In genomic region chr11:108538022-108538424, GRCh38 we compare ENCODE assay signal across 10 cellular contexts. TPM values are rescaled to one million over a fixed set of nuclear protein-coding genes. Genes with fewer than 3 reads are reported as not detected.
DNase-seq lines count a peak whose midpoint lies in the region; ATAC-seq and TF ChIP-seq lines count a peak whose summit lies in the region.
"Had no signal": no experiment of that assay in that cellular context is flagged by ENCODE, and none has a peak within 500 bp of the region (broad histone marks: within the 10 kb centered on the region; RNA-seq: fewer than 3 reads in every experiment).

No MANE protein-coding gene starts in this region.

- H3K4me1 Mint-ChIP-seq in activated naive CD8-positive, alpha-beta T cell treated with anti-CD3 and anti-CD28 coated beads for 36 hours: peaks cover 3% of the 10 kb centered on the region
- no peaks in the 10 kb centered on the region for H3K4me1 Mint-ChIP-seq in activated naive CD8-positive, alpha-beta T cell treated with anti-CD3 and anti-CD28 coated beads, Interleukin-2, amount 50 U/mL, for 24 hours
- H3K4me1 Mint-ChIP-seq in naive thymus-derived CD8-positive, alpha-beta T cell: peaks cover 0 to 12% (median 3%) of the 10 kb centered on the region in 4 donors
- H3K4me1 Mint-ChIP-seq in activated naive CD4-positive, alpha-beta T cell treated with anti-CD3 and anti-CD28 coated beads, Interleukin-2, amount 10 ng/mL, durations not matched to agents 7 days and 5 days: peaks cover 2% of the 10 kb centered on the region

- peaks cover 4% of the 10 kb centered on the region for H3K36me3 Mint-ChIP-seq in activated naive CD8-positive, alpha-beta T cell treated with anti-CD3 and anti-CD28 coated beads for 36 hours
- no peaks in the 10 kb centered on the region for H3K36me3 Mint-ChIP-seq in activated naive CD8-positive, alpha-beta T cell treated with anti-CD3 and anti-CD28 coated beads, Interleukin-2, amount 50 U/mL, for 24 hours (ENCODE audit: low read depth)
- peaks cover 2 to 20% (median 3%) of the 10 kb centered on the region in 3 donors for H3K36me3 Mint-ChIP-seq in naive thymus-derived CD8-positive, alpha-beta T cell
- no peaks in the 10 kb centered on the region for H3K36me3 Mint-ChIP-seq in activated naive CD4-positive, alpha-beta T cell treated with anti-CD3 and anti-CD28 coated beads, Interleukin-2, amount 10 ng/mL, durations not matched to agents 7 days and 5 days
- H3K36me3 Mint-ChIP-seq: stimulated activated effector memory CD8-positive, alpha-beta T cell treated with anti-CD3 and anti-CD28 coated beads, Interleukin-12 subunit alpha, Interleukin-12 subunit beta, amount 100 ng/mL, for 72 hours had no signal

- no peak for DNase-seq in activated naive CD8-positive, alpha-beta T cell treated with anti-CD3 and anti-CD28 coated beads for 36 hours
- no peak for DNase-seq in activated naive CD8-positive, alpha-beta T cell treated with anti-CD3 and anti-CD28 coated beads, Interleukin-2, amount 50 U/mL, for 24 hours
- DNase-seq in body of pancreas: peak in 1 of 4 donors; percentile 17
- peak in 4 of 10 donors; percentile 9 to 23 (median 13) for DNase-seq in naive thymus-derived CD8-positive, alpha-beta T cell
- peak in 1 of 2 donors; percentile 73 for DNase-seq in upper lobe of left lung
- DNase-seq in activated naive CD4-positive, alpha-beta T cell treated with anti-CD3 and anti-CD28 coated beads, Interleukin-2, amount 10 ng/mL, durations not matched to agents 7 days and 5 days: no peak
- DNase-seq in cerebellar nuclear complex (lab: John Stamatoyannopoulos, UW): no peak
- DNase-seq: right cardiac atrium had no signal

- TF ChIP-seq POLR2A in body of pancreas (IDR thresholded peaks at IDR 0.05) (no peak), upper lobe of left lung (IDR thresholded peaks at IDR 0.05) (peak in 1 of 4 donors; percentile 75)

- no peak overlapping the region for H3K4me3 ChIP-seq in body of pancreas
- H3K4me3 ChIP-seq in upper lobe of left lung: peak overlapping the region in 3 of 4 donors; percentile 12 to 21 (median 13)

- TF ChIP-seq CTCF in body of pancreas (IDR thresholded peaks at IDR 0.05): no peak
- no peak for TF ChIP-seq CTCF in upper lobe of left lung (IDR thresholded peaks at IDR 0.05)

- intact Hi-C loops in body of pancreas (cut with DNase I): no loop called here

- peak in 2 of 4 donors; percentile 14 to 75 for TF ChIP-seq EP300 in upper lobe of left lung (IDR thresholded peaks at IDR 0.05)

- H3K27ac Mint-ChIP-seq in activated naive CD8-positive, alpha-beta T cell treated with anti-CD3 and anti-CD28 coated beads for 36 hours: peak overlapping the region; percentile 12
- H3K27ac Mint-ChIP-seq in activated naive CD8-positive, alpha-beta T cell treated with anti-CD3 and anti-CD28 coated beads, Interleukin-2, amount 50 U/mL, for 24 hours: no peak overlapping the region
- H3K27ac Mint-ChIP-seq in naive thymus-derived CD8-positive, alpha-beta T cell: peak overlapping the region in 7 of 10 donors; percentile 32 to 58 (median 48)
- no peak overlapping the region for H3K27ac Mint-ChIP-seq in activated naive CD4-positive, alpha-beta T cell treated with anti-CD3 and anti-CD28 coated beads, Interleukin-2, amount 10 ng/mL, durations not matched to agents 7 days and 5 days
- H3K27ac Mint-ChIP-seq: stimulated activated effector memory CD8-positive, alpha-beta T cell treated with anti-CD3 and anti-CD28 coated beads, Interleukin-12 subunit alpha, Interleukin-12 subunit beta, amount 100 ng/mL, for 72 hours had no signal

- no peaks in the 10 kb centered on the region for H3K4me1 ChIP-seq in body of pancreas
- peaks cover 0 to 7% (median 7%) of the 10 kb centered on the region in 4 donors for H3K4me1 ChIP-seq in upper lobe of left lung

- H3K9me3 ChIP-seq in body of pancreas (no peaks in the 10 kb centered on the region), upper lobe of left lung (no peaks in the 10 kb centered on the region)

- H3K36me3 ChIP-seq in body of pancreas (replicated peaks in 1 of 2; ENCODE audit: insufficient read depth in 1 of 2, low read depth in 2 of 2) (no peaks in the 10 kb centered on the region), upper lobe of left lung (no peaks in the 10 kb centered on the region)

- no peaks in the 10 kb centered on the region for H3K27me3 Mint-ChIP-seq in activated naive CD8-positive, alpha-beta T cell treated with anti-CD3 and anti-CD28 coated beads for 36 hours
- no peaks in the 10 kb centered on the region for H3K27me3 Mint-ChIP-seq in activated naive CD8-positive, alpha-beta T cell treated with anti-CD3 and anti-CD28 coated beads, Interleukin-2, amount 50 U/mL, for 24 hours
- no peaks in the 10 kb centered on the region for H3K27me3 Mint-ChIP-seq in naive thymus-derived CD8-positive, alpha-beta T cell
- no peaks in the 10 kb centered on the region for H3K27me3 Mint-ChIP-seq in activated naive CD4-positive, alpha-beta T cell treated with anti-CD3 and anti-CD28 coated beads, Interleukin-2, amount 10 ng/mL, durations not matched to agents 7 days and 5 days

- 57 to 69% methylated on average over 8 of the region's 8 CpGs for WGBS in body of pancreas, 2 donors
- 43 to 53% methylated on average over 8 of the region's 8 CpGs for WGBS in upper lobe of left lung, 2 donors

- H3K4me3 Mint-ChIP-seq in activated naive CD8-positive, alpha-beta T cell treated with anti-CD3 and anti-CD28 coated beads for 36 hours: no peak overlapping the region
- H3K4me3 Mint-ChIP-seq in activated naive CD8-positive, alpha-beta T cell treated with anti-CD3 and anti-CD28 coated beads, Interleukin-2, amount 50 U/mL, for 24 hours: no peak overlapping the region
- H3K4me3 Mint-ChIP-seq in naive thymus-derived CD8-positive, alpha-beta T cell: peak overlapping the region in 7 of 10 donors; percentile 27 to 70 (median 66)
- H3K4me3 Mint-ChIP-seq in activated naive CD4-positive, alpha-beta T cell treated with anti-CD3 and anti-CD28 coated beads, Interleukin-2, amount 10 ng/mL, durations not matched to agents 7 days and 5 days: no peak overlapping the region
- H3K4me3 Mint-ChIP-seq: stimulated activated effector memory CD8-positive, alpha-beta T cell treated with anti-CD3 and anti-CD28 coated beads, Interleukin-12 subunit alpha, Interleukin-12 subunit beta, amount 100 ng/mL, for 72 hours had no signal

- H3K27me3 ChIP-seq in body of pancreas (no peaks in the 10 kb centered on the region), upper lobe of left lung (no peaks in the 10 kb centered on the region)

- no peak for ATAC-seq in activated naive CD8-positive, alpha-beta T cell treated with anti-CD3 and anti-CD28 coated beads, Interleukin-2, amount 50 U/mL, for 24 hours
- ATAC-seq in body of pancreas (peak; percentile 27), upper lobe of left lung (ENCODE audit: low FRiP score in 2 of 2) (peak; percentile 63 to 86), GM19324 (IDR thresholded peaks at IDR 0.05; ENCODE audit: low FRiP score, unreplicated experiment) (no peak)
- peak; percentile 54 to 74 for ATAC-seq in naive thymus-derived CD8-positive, alpha-beta T cell
- ATAC-seq: stimulated activated effector memory CD8-positive, alpha-beta T cell treated with anti-CD3 and anti-CD28 coated beads, Interleukin-12 subunit alpha, Interleukin-12 subunit beta, amount 100 ng/mL, for 72 hours had no signal

- H3K9me3 Mint-ChIP-seq in activated naive CD8-positive, alpha-beta T cell treated with anti-CD3 and anti-CD28 coated beads for 36 hours: no peaks in the 10 kb centered on the region
- H3K9me3 Mint-ChIP-seq in activated naive CD8-positive, alpha-beta T cell treated with anti-CD3 and anti-CD28 coated beads, Interleukin-2, amount 50 U/mL, for 24 hours: no peaks in the 10 kb centered on the region
- H3K9me3 Mint-ChIP-seq in naive thymus-derived CD8-positive, alpha-beta T cell: no peaks in the 10 kb centered on the region
- H3K9me3 Mint-ChIP-seq in activated naive CD4-positive, alpha-beta T cell treated with anti-CD3 and anti-CD28 coated beads, Interleukin-2, amount 10 ng/mL, durations not matched to agents 7 days and 5 days: no peaks in the 10 kb centered on the region
- H3K9me3 Mint-ChIP-seq: stimulated activated effector memory CD8-positive, alpha-beta T cell treated with anti-CD3 and anti-CD28 coated beads, Interleukin-12 subunit alpha, Interleukin-12 subunit beta, amount 100 ng/mL, for 72 hours had no signal

- POLR2A ChIA-PET in naive thymus-derived CD8-positive, alpha-beta T cell (lab: Charles Lee): no interaction called here

- no peak overlapping the region for H3K27ac ChIP-seq in body of pancreas
- peak overlapping the region; percentile 19 to 75 (median 60) for H3K27ac ChIP-seq in upper lobe of left lung

- CTCF ChIA-PET in activated naive CD4-positive, alpha-beta T cell treated with anti-CD3 and anti-CD28 coated beads, Interleukin-2, amount 10 ng/mL, durations not matched to agents 7 days and 5 days (lab: Charles Lee): interaction anchor here (1.0 kb wide), 1 partner anchor 316 kb away, joined by 3 read pairs; the partner anchor contains the start of gene NPAT

RNA-seq across cellular contexts. Expression of gene POGLUT3, which starts 39.8 kb away (rescaled TPM):
- 10 to 100 TPM; 13.5 to 16.4 TPM for total RNA-seq in activated naive CD8-positive, alpha-beta T cell treated with anti-CD3 and anti-CD28 coated beads for 36 hours
- total RNA-seq in body of pancreas: 1 to 10 TPM; 9.6 to 9.9 TPM
- 1 to 10 TPM; 7.3 to 7.6 TPM for total RNA-seq in naive thymus-derived CD8-positive, alpha-beta T cell
- polyA plus RNA-seq in naive thymus-derived CD8-positive, alpha-beta T cell: 1 to 10 TPM; 5.4 to 9.1 (median 8.8) TPM
- 10 to 100 TPM in 4 of 6 donors, 1 to 10 TPM in 2; 4.9 to 24.5 (median 15.8) TPM for total RNA-seq in upper lobe of left lung

RNA-seq across cellular contexts. Expression of gene EXPH5, which starts 55.5 kb away (rescaled TPM):
- 1 to 10 TPM; 2.5 to 3.1 TPM for total RNA-seq in activated naive CD8-positive, alpha-beta T cell treated with anti-CD3 and anti-CD28 coated beads for 36 hours
- total RNA-seq in body of pancreas (1 to 10 TPM; 2.3 to 2.9 TPM), upper lobe of left lung (10 to 100 TPM; 12.8 to 47.0 (median 28.3) TPM)
- 1 to 10 TPM; 8.6 to 8.7 TPM for total RNA-seq in naive thymus-derived CD8-positive, alpha-beta T cell
- 1 to 10 TPM in 2 of 3 donors, under 1 TPM in 1; 0.82 to 2.3 (median 1.9) TPM for polyA plus RNA-seq in naive thymus-derived CD8-positive, alpha-beta T cell

Comparison
In these comparisons a context has a peak if more than half of its experiments do, and no peak if none do; other contexts are left out.
1. H3K27ac Mint-ChIP-seq: peak in activated naive CD8-positive, alpha-beta T cell treated with anti-CD3 and anti-CD28 coated beads for 36 hours (single experiment) and naive thymus-derived CD8-positive, alpha-beta T cell (7 of 10); none in activated naive CD8-positive, alpha-beta T cell treated with anti-CD3 and anti-CD28 coated beads, Interleukin-2, amount 50 U/mL, for 24 hours (single experiment) and activated naive CD4-positive, alpha-beta T cell treated with anti-CD3 and anti-CD28 coated beads, Interleukin-2, amount 10 ng/mL, durations not matched to agents 7 days and 5 days (single experiment).
2. H3K4me3 Mint-ChIP-seq: peak in naive thymus-derived CD8-positive, alpha-beta T cell (7 of 10); none in activated naive CD8-positive, alpha-beta T cell treated with anti-CD3 and anti-CD28 coated beads for 36 hours (single experiment), activated naive CD8-positive, alpha-beta T cell treated with anti-CD3 and anti-CD28 coated beads, Interleukin-2, amount 50 U/mL, for 24 hours (single experiment) and activated naive CD4-positive, alpha-beta T cell treated with anti-CD3 and anti-CD28 coated beads, Interleukin-2, amount 10 ng/mL, durations not matched to agents 7 days and 5 days (single experiment).
3. ATAC-seq: peak in body of pancreas (single experiment), naive thymus-derived CD8-positive, alpha-beta T cell (2 of 2) and upper lobe of left lung (2 of 2); none in activated naive CD8-positive, alpha-beta T cell treated with anti-CD3 and anti-CD28 coated beads, Interleukin-2, amount 50 U/mL, for 24 hours (single experiment) and GM19324 (single experiment).
4. H3K27ac ChIP-seq: peak in upper lobe of left lung (4 of 4); none in body of pancreas (0 of 4).
5. H3K4me3 ChIP-seq: peak in upper lobe of left lung (3 of 4); none in body of pancreas (0 of 2).